ENCODE assay signal across 12 cellular contexts in the genomic region with DNA sequence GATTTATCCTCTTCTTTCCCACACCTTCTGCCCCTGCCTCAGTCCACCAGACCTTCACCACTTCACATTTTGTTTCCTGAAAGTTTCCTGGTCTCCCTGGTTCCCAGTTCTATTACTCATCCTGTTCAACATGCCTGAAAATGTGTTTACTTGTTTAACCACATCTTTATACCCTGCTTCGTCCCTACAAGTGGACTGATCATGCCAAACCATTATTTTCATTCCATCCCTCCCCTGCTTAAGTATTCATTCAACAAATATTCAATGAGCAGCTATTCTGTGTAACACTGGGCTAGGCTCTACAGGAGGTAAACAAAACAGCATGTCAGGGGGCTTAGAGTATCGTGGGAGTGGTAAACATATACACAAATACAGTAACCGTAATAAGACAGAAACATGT. TPM values are rescaled to one million over a fixed set of nuclear protein-coding genes. Genes with fewer than 3 reads are reported as not detected.
A peak's percentile ranks its signal among the peaks of the same experiment; 100 is the strongest.
DNase-seq lines count a peak whose midpoint lies in the region; TF ChIP-seq lines count a peak whose summit lies in the region.
"Had no signal": no experiment of that assay in that cellular context is flagged by ENCODE, and none has a peak within 500 bp of the region (broad histone marks: within the 10 kb centered on the region; RNA-seq: fewer than 3 reads in every experiment).

No MANE protein-coding gene starts in this region.

- intact Hi-C loops in activated CD4-positive, alpha-beta T cell treated with anti-CD3 and anti-CD28 coated beads, Interleukin-2, amount 10 ng/mL, durations not matched to agents 24 days and 14 days (cut with micrococcal nuclease), result loop anchor here (10.0 kb wide), 1 partner anchor 212 kb away; no protein-coding TSS in a partner anchor
- intact Hi-C loops in vagina (cut with DNase I), result no loop called here

- peaks cover 1% of the 10 kb centered on the region for H3K27me3 Mint-ChIP-seq in activated CD4-positive, alpha-beta T cell treated with anti-CD3 and anti-CD28 coated beads, Interleukin-2, amount 10 ng/mL, durations not matched to agents 24 days and 14 days
- H3K27me3 Mint-ChIP-seq: activated T-helper 17 cell treated with anti-CD3 and anti-CD28 coated beads, Interleukin-2, amount 50 U/mL, for 72 hours had no signal

- no peak overlapping the region for H3K4me3 Mint-ChIP-seq in activated CD4-positive, alpha-beta T cell treated with anti-CD3 and anti-CD28 coated beads, Interleukin-2, amount 10 ng/mL, durations not matched to agents 24 days and 14 days
- H3K4me3 Mint-ChIP-seq: activated T-helper 17 cell treated with anti-CD3 and anti-CD28 coated beads, Interleukin-2, amount 50 U/mL, for 72 hours had no signal

- peak overlapping the region; percentile 21 for H3K27ac Mint-ChIP-seq in activated CD4-positive, alpha-beta T cell treated with anti-CD3 and anti-CD28 coated beads, Interleukin-2, amount 10 ng/mL, durations not matched to agents 24 days and 14 days

- H3K36me3 Mint-ChIP-seq in activated CD4-positive, alpha-beta T cell treated with anti-CD3 and anti-CD28 coated beads, Interleukin-2, amount 10 ng/mL, durations not matched to agents 24 days and 14 days (ENCODE audit: low read depth), result peaks cover 1% of the 10 kb centered on the region

- TF ChIP-seq POLR2A in vagina (IDR thresholded peaks at IDR 0.05), result no peak

- H3K4me1 Mint-ChIP-seq in activated CD4-positive, alpha-beta T cell treated with anti-CD3 and anti-CD28 coated beads, Interleukin-2, amount 10 ng/mL, durations not matched to agents 24 days and 14 days, result peaks cover 33% of the 10 kb centered on the region

- H3K9me3 Mint-ChIP-seq in activated CD4-positive, alpha-beta T cell treated with anti-CD3 and anti-CD28 coated beads, Interleukin-2, amount 10 ng/mL, durations not matched to agents 24 days and 14 days, result no peaks in the 10 kb centered on the region
- H3K9me3 Mint-ChIP-seq: activated T-helper 17 cell treated with anti-CD3 and anti-CD28 coated beads, Interleukin-2, amount 50 U/mL, for 72 hours had no signal

- TF ChIP-seq CTCF in astrocyte of the spinal cord (IDR thresholded peaks at IDR 0.05; ENCODE audit: low read depth, low read length), result no peak
- TF ChIP-seq CTCF in vagina (IDR thresholded peaks at IDR 0.05), result no peak

- peaks cover 28% of the 10 kb centered on the region for H3K4me1 ChIP-seq in vagina

- no peaks in the 10 kb centered on the region for H3K36me3 ChIP-seq in vagina

- in situ Hi-C loops in astrocyte of the spinal cord (cut with HindIII; ENCODE audit: low sequenced_read_pairs), result no loop called here

- peak overlapping the region; percentile 31 for H3K27ac ChIP-seq in vagina

- no peak for DNase-seq in activated CD4-positive, alpha-beta T cell treated with anti-CD3 and anti-CD28 coated beads, Interleukin-2, amount 10 ng/mL, durations not matched to agents 24 days and 14 days
- no peak for DNase-seq in activated CD4-positive, alpha-beta T cell treated with anti-CD3 and anti-CD28 coated beads, Interleukin-2, amount 50 U/mL, for 4 hours
- DNase-seq in astrocyte of the spinal cord (ENCODE audit: low read depth, low spot score) (peak; percentile 91), hepatic stellate cell (ENCODE audit: low spot score) (peak; percentile 82), vagina (ENCODE audit: extremely low spot score in 2 of 2) (no peak), C1 segment of cervical spinal cord (lab: John Stamatoyannopoulos, UW) (no peak), SKM-1 treated with dmso at 0.1 percent for 144 hours (lab: John Stamatoyannopoulos, UW; ENCODE audit: unreplicated experiment) (no peak)
- DNase-seq in activated effector memory CD4-positive, alpha-beta T cell treated with anti-CD3 and anti-CD28 coated beads, Interleukin-2, amount 50 U/mL, for 16 hours, result no peak
- DNase-seq: Karpas-422, NCI-H2227 treated with DMSO at 0.1 percent for 48 hours had no signal

- H3K9me3 ChIP-seq in vagina, result no peaks in the 10 kb centered on the region

- no peaks in the 10 kb centered on the region for H3K27me3 ChIP-seq in vagina

- H3K4me3 ChIP-seq in astrocyte of the spinal cord (ENCODE audit: low read depth, low read length), result no peak overlapping the region
- no peak overlapping the region for H3K4me3 ChIP-seq in vagina
- H3K4me3 ChIP-seq: coronary artery had no signal

RNA-seq across cellular contexts. Expression of a gene that starts 5.5 kb away (rescaled TPM):
- total RNA-seq in activated CD4-positive, alpha-beta T cell treated with anti-CD3 and anti-CD28 coated beads, Interleukin-2, amount 10 ng/mL, durations not matched to agents 24 days and 14 days, result 19.8 and 23.7 TPM in 2 replicates
- 31.2 TPM for total RNA-seq in vagina

RNA-seq across cellular contexts. Expression of a gene that starts 45.6 kb away (rescaled TPM):
- total RNA-seq in activated CD4-positive, alpha-beta T cell treated with anti-CD3 and anti-CD28 coated beads, Interleukin-2, amount 10 ng/mL, durations not matched to agents 24 days and 14 days, result 191 and 215 TPM in 2 replicates
- 62.9 TPM for total RNA-seq in vagina

Comparison
In these comparisons a context has a peak if more than half of its experiments do, and no peak if none do; other contexts are left out.
1. DNase-seq: peak in astrocyte of the spinal cord (single experiment) and hepatic stellate cell (single experiment); none in activated CD4-positive, alpha-beta T cell treated with anti-CD3 and anti-CD28 coated beads, Interleukin-2, amount 10 ng/mL, durations not matched to agents 24 days and 14 days (single experiment), activated CD4-positive, alpha-beta T cell treated with anti-CD3 and anti-CD28 coated beads, Interleukin-2, amount 50 U/mL, for 4 hours (0 of 2), vagina (0 of 2), C1 segment of cervical spinal cord (0 of 14), activated effector memory CD4-positive, alpha-beta T cell treated with anti-CD3 and anti-CD28 coated beads, Interleukin-2, amount 50 U/mL, for 16 hours (single experiment) and SKM-1 treated with dmso at 0.1 percent for 144 hours (single experiment).